19 cellular contexts compared by ENCODE assay signal in the genomic region with DNA sequence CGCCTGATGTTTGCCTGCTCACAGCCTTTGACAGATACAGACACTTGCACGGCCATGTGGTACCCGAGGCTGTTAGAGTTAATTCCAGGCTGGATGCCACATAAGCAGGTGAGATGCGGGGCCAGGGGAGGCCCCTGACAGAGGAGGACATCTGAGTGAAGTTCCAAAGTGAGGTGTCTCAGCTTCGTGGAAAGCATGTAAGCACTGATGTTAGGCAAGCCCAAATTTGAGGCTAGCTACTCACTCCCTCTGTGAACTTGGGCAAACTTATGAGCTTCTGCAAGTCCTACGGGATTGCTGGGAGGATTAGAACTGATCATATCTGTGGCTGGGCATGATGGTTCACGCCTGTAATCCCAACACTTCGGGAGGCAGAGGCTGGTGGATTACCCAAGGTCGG. TPM values are rescaled to one million over a fixed set of nuclear protein-coding genes. Genes with fewer than 3 reads are reported as not detected.
DNase-seq lines count a peak whose midpoint lies in the region; ATAC-seq, FAIRE-seq and TF ChIP-seq lines count a peak whose summit lies in the region.
"Had no signal": no experiment of that assay in that cellular context is flagged by ENCODE, and none has a peak within 500 bp of the region (broad histone marks: within the 10 kb centered on the region; RNA-seq: fewer than 3 reads in every experiment).

No MANE protein-coding gene starts in this region.

- no peaks in the 10 kb centered on the region for H3K9me3 Mint-ChIP-seq in osteocyte (ENCODE audit: unreplicated experiment)
- H3K9me3 Mint-ChIP-seq: CD4-positive, alpha-beta T cell had no signal

- H3K36me3 ChIP-seq in vagina: no peaks in the 10 kb centered on the region
- no peaks in the 10 kb centered on the region for H3K36me3 ChIP-seq in BE2C
- H3K36me3 ChIP-seq in gastrocnemius medialis: no peaks in the 10 kb centered on the region

- no peak for DNase-seq in HTR-8/SVneo (ENCODE audit: insufficient read length, low spot score)
- peak; percentile 9 for DNase-seq in coronary artery (ENCODE audit: low spot score)
- DNase-seq in osteocyte (ENCODE audit: extremely low spot score, unreplicated experiment): peak; percentile 27
- peak; percentile 52 to 74 for DNase-seq in vagina (ENCODE audit: extremely low spot score in 2 of 2)
- DNase-seq in BE2C: no peak
- DNase-seq in gastrocnemius medialis: no peak
- no peak for DNase-seq in mucosa of gallbladder (ENCODE audit: low spot score)
- DNase-seq: ACHN; Caco-2; CD4-positive, alpha-beta T cell; GM23248; HCEC 1CT had no signal

- peaks cover 2% of the 10 kb centered on the region for H3K27me3 Mint-ChIP-seq in osteocyte (ENCODE audit: unreplicated experiment)

- in situ Hi-C loops in gastrocnemius medialis (cut with MboI; ENCODE audit: low sequenced_read_pairs in 4 of 4): no loop called here

- no peak for ATAC-seq in gastrocnemius medialis
- ATAC-seq: HepG2 had no signal

- no peaks in the 10 kb centered on the region for H3K4me1 ChIP-seq in vagina
- H3K4me1 ChIP-seq in BE2C: no peaks in the 10 kb centered on the region
- no peaks in the 10 kb centered on the region for H3K4me1 ChIP-seq in gastrocnemius medialis
- H3K4me1 ChIP-seq: Caco-2 had no signal

- no peak overlapping the region for H3K4me3 Mint-ChIP-seq in osteocyte (ENCODE audit: unreplicated experiment)
- H3K4me3 Mint-ChIP-seq: CD4-positive, alpha-beta T cell had no signal

- no peaks in the 10 kb centered on the region for H3K9me3 ChIP-seq in vagina
- H3K9me3 ChIP-seq in BE2C: no peaks in the 10 kb centered on the region
- H3K9me3 ChIP-seq in gastrocnemius medialis: no peaks in the 10 kb centered on the region
- H3K9me3 ChIP-seq: Caco-2 had no signal

- no peak for TF ChIP-seq CTCF in coronary artery (IDR thresholded peaks at IDR 0.05)
- TF ChIP-seq CTCF in osteocyte (IDR thresholded peaks at IDR 0.05): no peak
- no peak for TF ChIP-seq CTCF in vagina (IDR thresholded peaks at IDR 0.05)
- TF ChIP-seq CTCF in BE2C (IDR thresholded peaks at IDR 0.05; ENCODE audit: low read depth, low read length): no peak
- no peak for TF ChIP-seq CTCF in gastrocnemius medialis (IDR thresholded peaks at IDR 0.05 in 4 of 5, conservative IDR thresholded peaks at IDR 0.05 in 1 of 5)

- H3K4me3 ChIP-seq in coronary artery: no peak overlapping the region
- no peak overlapping the region for H3K4me3 ChIP-seq in vagina
- H3K4me3 ChIP-seq in BE2C (ENCODE audit: low read depth, low read length): no peak overlapping the region
- H3K4me3 ChIP-seq in gastrocnemius medialis: no peak overlapping the region
- H3K4me3 ChIP-seq: GM23248 had no signal

- H3K36me3 Mint-ChIP-seq in osteocyte (ENCODE audit: unreplicated experiment): peaks cover 1% of the 10 kb centered on the region

- no peaks in the 10 kb centered on the region for H3K4me1 Mint-ChIP-seq in osteocyte (ENCODE audit: unreplicated experiment)

- peak; percentile 55 for FAIRE-seq in HTR-8/SVneo (lab: Jason Lieb, UNC)
- FAIRE-seq: A204.1, D721Med, G401.6, GM12891, HepG2 had no signal

- H3K27ac ChIP-seq in coronary artery (no peak overlapping the region), vagina (no peak overlapping the region), gastrocnemius medialis (no peak overlapping the region)
- H3K27ac ChIP-seq: C4-2B, GM23248 had no signal

- H3K27me3 ChIP-seq in vagina (no peaks in the 10 kb centered on the region), BE2C (no peaks in the 10 kb centered on the region), gastrocnemius medialis (no peaks in the 10 kb centered on the region)

- H3K27ac Mint-ChIP-seq in osteocyte (ENCODE audit: unreplicated experiment): no peak overlapping the region
- H3K27ac Mint-ChIP-seq: CD4-positive, alpha-beta T cell had no signal

- intact Hi-C loops in vagina (cut with DNase I) (no loop called here), gastrocnemius medialis (cut with DNase I; ENCODE audit: low total_unique reads) (no loop called here)

- no peak for TF ChIP-seq POLR2A in vagina (IDR thresholded peaks at IDR 0.05)
- no peak for TF ChIP-seq POLR2A in gastrocnemius medialis (IDR thresholded peaks at IDR 0.05)

RNA-seq across cellular contexts. Expression of gene MARCHF10, which starts 39.3 kb away (rescaled TPM):
- total RNA-seq in osteocyte (not detected in 2 replicates), vagina (0.25 TPM), gastrocnemius medialis (not detected), mucosa of gallbladder (0.75 TPM)
- polyA plus RNA-seq in BE2C (2012; ENCODE audit: insufficient read depth, insufficient read length, low read depth): not detected
- total RNA-seq: Caco-2; CD4-positive, alpha-beta T cell; H4; HepG2 had no signal
- polyA plus RNA-seq: HepG2 had no signal

Comparison
In these comparisons a context has a peak if more than half of its experiments do, and no peak if none do; other contexts are left out.
1. DNase-seq: peak in coronary artery (single experiment), osteocyte (single experiment) and vagina (2 of 2); none in HTR-8/SVneo (single experiment), BE2C (single experiment), gastrocnemius medialis (0 of 2) and mucosa of gallbladder (single experiment).